8 cellular contexts compared by ENCODE assay signal in genomic region chr22:41621099-41621910, GRCh38. TPM values are rescaled to one million over a fixed set of nuclear protein-coding genes. Genes with fewer than 3 reads are reported as not detected.
A peak's percentile ranks its signal among the peaks of the same experiment; 100 is the strongest.
DNase-seq lines count a peak whose midpoint lies in the region; ATAC-seq and TF ChIP-seq lines count a peak whose summit lies in the region.

TSS of gene XRCC6 (plus strand) at chr22:41621295. CDS start at chr22:41622005, 710 bp downstream.

- H3K27ac ChIP-seq in KMS-11 (peak within 1 kb of the TSS; percentile 88), Peyer's patch (peak within 1 kb of the TSS; percentile 92 to 98 (median 96)), muscle layer of duodenum (ENCODE audit: low read length) (peak within 1 kb of the TSS; percentile 96)

- peak; percentile 26 to 73 for TF ChIP-seq POLR2A in Peyer's patch (IDR thresholded peaks at IDR 0.05)

- H2AFZ ChIP-seq in KMS-11 (ENCODE audit: low read depth), result peak within 1 kb of the TSS; percentile 79

- H3K4me2 ChIP-seq in KMS-11, result peak within 1 kb of the TSS; percentile 99

- H3K27me3 ChIP-seq in KMS-11 (ENCODE audit: insufficient read depth, low read depth) (no peaks in the 10 kb centered on the region), Peyer's patch (no peaks in the 10 kb centered on the region), muscle layer of duodenum (ENCODE audit: low read depth, low read length) (no peaks in the 10 kb centered on the region)

- H3K79me2 ChIP-seq in KMS-11 (ENCODE audit: insufficient read depth, low read depth), result peaks cover 63% of the 10 kb centered on the region

- H3K4me3 ChIP-seq in KMS-11 (IDR thresholded peaks at IDR 0.05; ENCODE audit: insufficient read depth, low read depth, low read length) (peak within 1 kb of the TSS; percentile 34), Peyer's patch (peak within 1 kb of the TSS; percentile 71 to 91 (median 88)), muscle layer of duodenum (ENCODE audit: low read depth in 1 of 2, low read length in 2 of 2) (peak within 1 kb of the TSS; percentile 86 to 88)

- DNase-seq in DMS53 (lab: John Stamatoyannopoulos, UW) (peak; percentile 98), Peyer's patch (peak; percentile 100)
- peak; percentile 100 for DNase-seq in activated T-cell treated with anti-CD3 and anti-CD28 coated beads, Interleukin-2, amount 50 U/mL, for 48 hours
- DNase-seq in stimulated activated CD8-positive, alpha-beta memory T cell treated with anti-CD3 and anti-CD28 coated beads, Interleukin-7, amount 100 ng/mL, for 4 hours (ENCODE audit: low read depth in 2 of 2), result peak; percentile 99 to 100

- H3K36me3 ChIP-seq in KMS-11 (ENCODE audit: insufficient read depth) (peaks cover 11% of the 10 kb centered on the region; the same call in 1 of the 2 replicates), Peyer's patch (peaks cover 0 to 36% (median 0%) of the 10 kb centered on the region in 3 donors), muscle layer of duodenum (ENCODE audit: control insufficient read depth in 1 of 2, insufficient read depth in 2 of 2, low read length in 2 of 2) (peaks cover 0 to 24% of the 10 kb centered on the region in 2 donors)

- TF ChIP-seq CTCF in KMS-11 (conservative IDR thresholded peaks at IDR 0.05; ENCODE audit: low read depth, low read length) (no peak), Peyer's patch (IDR thresholded peaks at IDR 0.05) (peak in 1 of 6 experiments; percentile 11)

- H4K20me1 ChIP-seq in KMS-11 (ENCODE audit: insufficient read depth), result no peaks in the 10 kb centered on the region

- H3K4me1 ChIP-seq in KMS-11 (ENCODE audit: low read depth, poor library complexity, severe bottlenecking) (peaks cover 33% of the 10 kb centered on the region), Peyer's patch (peaks cover 2 to 27% (median 11%) of the 10 kb centered on the region in 4 donors), muscle layer of duodenum (ENCODE audit: control insufficient read depth in 1 of 2, insufficient read depth in 2 of 2, low read length in 2 of 2) (peaks cover 14 to 28% of the 10 kb centered on the region in 2 donors)

- peak within 1 kb of the TSS; percentile 89 for H3K9ac ChIP-seq in KMS-11

- ATAC-seq in GM21723 (IDR thresholded peaks at IDR 0.05; ENCODE audit: unreplicated experiment) (peak; percentile 72), esophagus mucosa (peak; percentile 99)

- no peaks in the 10 kb centered on the region for H3K9me3 ChIP-seq in Peyer's patch
- no peaks in the 10 kb centered on the region for H3K9me3 ChIP-seq in muscle layer of duodenum (ENCODE audit: control insufficient read depth in 1 of 2, low read length in 2 of 2)

RNA-seq across cellular contexts. Expression of gene XRCC6, which starts in this region (rescaled TPM):
- total RNA-seq in Peyer's patch (100 to 1,000 TPM; 119 to 151 (median 127) TPM), esophagus mucosa (181 TPM)

Comparison
In these comparisons a context has a peak if more than half of its experiments do, and no peak if none do; other contexts are left out.
1. Peak in every context shown above with its lines: DNase-seq, ATAC-seq, H3K4me3 ChIP-seq and H3K27ac ChIP-seq.
2. H3K4me3 ChIP-seq: peak in every context shown above with its lines; median percentile 88 in Peyer's patch; 87 in muscle layer of duodenum; 34 in KMS-11.